In the genomic region with DNA sequence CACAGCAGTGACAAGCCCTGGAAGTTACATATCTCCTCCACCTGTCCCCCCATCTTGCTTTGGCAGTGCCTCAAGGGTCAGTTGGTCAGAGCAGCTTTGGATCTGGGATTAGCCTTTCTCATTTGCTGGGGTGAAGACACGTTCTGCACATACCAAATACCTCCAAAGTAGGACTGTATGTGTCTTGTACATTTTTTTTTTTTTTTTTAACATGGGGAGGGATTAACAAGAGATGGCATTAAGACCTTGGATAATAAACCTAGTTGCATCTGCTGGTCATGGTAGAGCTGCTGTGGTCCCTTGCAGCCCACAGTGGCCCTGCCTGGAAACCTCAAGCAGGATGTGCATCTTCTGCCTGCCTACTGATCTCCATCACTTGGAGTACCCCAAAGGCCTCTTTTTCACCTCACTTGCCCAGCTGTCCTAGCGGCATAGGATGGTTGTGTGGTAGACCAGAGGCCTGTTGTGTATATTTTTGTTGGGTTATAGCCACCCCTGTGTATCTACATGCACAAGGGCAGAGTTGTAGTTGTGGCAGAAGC, we compare ENCODE assay signal across 12 cellular contexts. TPM values are rescaled to one million over a fixed set of nuclear protein-coding genes. Genes with fewer than 3 reads are reported as not detected.
A peak's percentile ranks its signal among the peaks of the same experiment; 100 is the strongest.
DNase-seq lines count a peak whose midpoint lies in the region; ATAC-seq, FAIRE-seq and TF ChIP-seq lines count a peak whose summit lies in the region.
"Had no signal": no experiment of that assay in that cellular context is flagged by ENCODE, and none has a peak within 500 bp of the region (broad histone marks: within the 10 kb centered on the region; RNA-seq: fewer than 3 reads in every experiment).

No MANE protein-coding gene starts in this region.

- peak overlapping the region; percentile 100 for H3K27ac Mint-ChIP-seq in activated T-cell treated with anti-CD3 and anti-CD28 coated beads, Interleukin-2, amount 50 U/mL, for 24 hours
- no peak overlapping the region for H3K27ac Mint-ChIP-seq in activated B cell treated with CpG ODN at 0.5 μM for 24 hours
- H3K27ac Mint-ChIP-seq in stimulated activated naive CD8-positive, alpha-beta T cell treated with anti-CD3 and anti-CD28 coated beads, Interleukin-15, amount 100 ng/mL, for 72 hours, result peak overlapping the region; percentile 86 to 99

- ATAC-seq in activated B cell treated with CpG ODN at 0.5 μM for 24 hours (ENCODE audit: low read depth) (no peak), omental fat pad (ENCODE audit: low FRiP score) (no peak)
- no peak for ATAC-seq in stimulated activated naive CD8-positive, alpha-beta T cell treated with anti-CD3 and anti-CD28 coated beads, Interleukin-15, amount 100 ng/mL, for 72 hours

- H3K36me3 Mint-ChIP-seq in activated T-cell treated with anti-CD3 and anti-CD28 coated beads, Interleukin-2, amount 50 U/mL, for 24 hours (ENCODE audit: low read depth), result peaks cover 77% of the 10 kb centered on the region
- H3K36me3 Mint-ChIP-seq in activated B cell treated with CpG ODN at 0.5 μM for 24 hours (ENCODE audit: low read depth), result peaks cover 62% of the 10 kb centered on the region

- peak overlapping the region; percentile 86 for H3K4me3 Mint-ChIP-seq in activated T-cell treated with anti-CD3 and anti-CD28 coated beads, Interleukin-2, amount 50 U/mL, for 24 hours
- H3K4me3 Mint-ChIP-seq in activated B cell treated with CpG ODN at 0.5 μM for 24 hours, result peak overlapping the region; percentile 94
- H3K4me3 Mint-ChIP-seq in stimulated activated naive CD8-positive, alpha-beta T cell treated with anti-CD3 and anti-CD28 coated beads, Interleukin-15, amount 100 ng/mL, for 72 hours, result peak overlapping the region; percentile 86 to 90

- H3K9me3 Mint-ChIP-seq in activated T-cell treated with anti-CD3 and anti-CD28 coated beads, Interleukin-2, amount 50 U/mL, for 24 hours, result no peaks in the 10 kb centered on the region
- no peaks in the 10 kb centered on the region for H3K9me3 Mint-ChIP-seq in activated B cell treated with CpG ODN at 0.5 μM for 24 hours
- H3K9me3 Mint-ChIP-seq in stimulated activated naive CD8-positive, alpha-beta T cell treated with anti-CD3 and anti-CD28 coated beads, Interleukin-15, amount 100 ng/mL, for 72 hours, result no peaks in the 10 kb centered on the region

- FAIRE-seq in urothelium cell line (lab: Jason Lieb, UNC), result no peak

- TF ChIP-seq CTCF in activated B cell treated with CpG ODN at 0.5 μM for 24 hours (IDR thresholded peaks at IDR 0.05) (no peak), fibroblast of the aortic adventitia (IDR thresholded peaks at IDR 0.05; ENCODE audit: insufficient read depth, low read length) (no peak), omental fat pad (IDR thresholded peaks at IDR 0.05) (no peak)

- peak overlapping the region; percentile 98 for H3K4me3 ChIP-seq in fibroblast of the aortic adventitia (ENCODE audit: low read depth, low read length)

- H3K4me1 Mint-ChIP-seq in activated T-cell treated with anti-CD3 and anti-CD28 coated beads, Interleukin-2, amount 50 U/mL, for 24 hours (ENCODE audit: low read depth), result peaks cover 67% of the 10 kb centered on the region
- peaks cover 62% of the 10 kb centered on the region for H3K4me1 Mint-ChIP-seq in activated B cell treated with CpG ODN at 0.5 μM for 24 hours
- peaks cover 68% of the 10 kb centered on the region for H3K4me1 Mint-ChIP-seq in stimulated activated naive CD8-positive, alpha-beta T cell treated with anti-CD3 and anti-CD28 coated beads, Interleukin-15, amount 100 ng/mL, for 72 hours

- CTCF ChIA-PET in activated B cell treated with CpG ODN at 0.5 μM for 24 hours (lab: Charles Lee), result interaction anchor here (0.7 to 1.9 kb wide), 2 partner anchors 10 to 59 kb away, joined by 3 to 8 read pairs; no protein-coding TSS in a partner anchor

- POLR2A ChIA-PET in activated B cell treated with CpG ODN at 0.5 μM for 24 hours (lab: Charles Lee), result interaction anchor here (0.6 to 3.3 kb wide), 7 partner anchors 10 to 223 kb away, joined by 3 to 15 read pairs (median 4); a partner anchor contains a TSS

- DNase-seq in activated T-cell treated with anti-CD3 and anti-CD28 coated beads, Interleukin-2, amount 50 U/mL, for 24 hours, result peak; percentile 32
- no peak for DNase-seq in activated T-cell treated with anti-CD3 and anti-CD28 coated beads, Interleukin-2, amount 50 U/mL, for 1 hour
- DNase-seq in activated B cell treated with CpG ODN at 0.5 μM for 24 hours (no peak), fibroblast of the aortic adventitia (ENCODE audit: low read depth) (no peak), omental fat pad (ENCODE audit: low spot score) (no peak), NCI-H2171 treated with DMSO at 0.1 percent for 48 hours (lab: John Stamatoyannopoulos, UW) (no peak), urothelium cell line (ENCODE audit: low spot score) (no peak)
- peak in 1 of 2 donors; percentile 39 for DNase-seq in stimulated activated naive CD8-positive, alpha-beta T cell treated with anti-CD3 and anti-CD28 coated beads, Interleukin-15, amount 100 ng/mL, for 72 hours
- DNase-seq: activated CD4-positive, CD25-positive, alpha-beta regulatory T cell treated with anti-CD3 and anti-CD28 coated beads, Interleukin-2, amount 50 U/mL, for 72 hours; NCI-H2107 had no signal

- intact Hi-C loops in activated B cell treated with CpG ODN at 0.5 μM for 24 hours (cut with micrococcal nuclease), result no loop called here

- no peaks in the 10 kb centered on the region for H3K27me3 Mint-ChIP-seq in activated T-cell treated with anti-CD3 and anti-CD28 coated beads, Interleukin-2, amount 50 U/mL, for 24 hours
- no peaks in the 10 kb centered on the region for H3K27me3 Mint-ChIP-seq in activated B cell treated with CpG ODN at 0.5 μM for 24 hours
- H3K27me3 Mint-ChIP-seq in stimulated activated naive CD8-positive, alpha-beta T cell treated with anti-CD3 and anti-CD28 coated beads, Interleukin-15, amount 100 ng/mL, for 72 hours, result no peaks in the 10 kb centered on the region

RNA-seq across cellular contexts. Expression of a gene that starts 2.5 kb away (rescaled TPM):
- total RNA-seq in activated B cell treated with CpG ODN at 0.5 μM for 24 hours (4,196 and 4,853 TPM in 2 replicates), fibroblast of the aortic adventitia (ENCODE audit: low replicate concordance) (827 and 1,080 TPM in 2 replicates), omental fat pad (100 to 1,000 TPM; 559 to 757 (median 617) TPM)

RNA-seq across cellular contexts. Expression of a gene that starts 14.6 kb away (rescaled TPM):
- total RNA-seq in activated B cell treated with CpG ODN at 0.5 μM for 24 hours (889 and 943 TPM in 2 replicates), fibroblast of the aortic adventitia (ENCODE audit: low replicate concordance) (0.09 TPM in 1 of 2 replicates, not detected in the other), omental fat pad (1 to 10 TPM in 1 of 4 donors, under 1 TPM in 1, not detected in 2; 0.72 to 1.8 TPM)

RNA-seq across cellular contexts. Expression of a gene that starts 17.7 kb away (rescaled TPM):
- total RNA-seq in activated B cell treated with CpG ODN at 0.5 μM for 24 hours, result not detected in 2 replicates
- total RNA-seq in fibroblast of the aortic adventitia (ENCODE audit: low replicate concordance), result not detected in 2 replicates
- not detected for total RNA-seq in omental fat pad
- total RNA-seq: dermis microvascular lymphatic vessel endothelial cell, mononuclear cell had no signal

RNA-seq across cellular contexts. Expression of a gene that starts 18.0 kb away (rescaled TPM):
- not detected in 2 replicates for total RNA-seq in activated B cell treated with CpG ODN at 0.5 μM for 24 hours
- not detected in 2 replicates for total RNA-seq in fibroblast of the aortic adventitia (ENCODE audit: low replicate concordance)
- total RNA-seq in omental fat pad, result not detected
- total RNA-seq: dermis microvascular lymphatic vessel endothelial cell, mononuclear cell had no signal

RNA-seq across cellular contexts. Expression of a gene that starts 20.5 kb away (rescaled TPM):
- total RNA-seq in activated B cell treated with CpG ODN at 0.5 μM for 24 hours, result 351 and 418 TPM in 2 replicates
- 26.8 and 57.6 TPM in 2 replicates for total RNA-seq in fibroblast of the aortic adventitia (ENCODE audit: low replicate concordance)
- total RNA-seq in omental fat pad, result 100 to 1,000 TPM in 1 of 4 donors, 10 to 100 TPM in 3; 53.1 to 129 (median 72.0) TPM

Comparison
In these comparisons a context has a peak if more than half of its experiments do, and no peak if none do; other contexts are left out.
1. RNA of a gene that starts 14.6 kb away (total RNA-seq): 889 to 943 TPM in activated B cell treated with CpG ODN at 0.5 μM for 24 hours; 0.72 to 1.8 TPM in omental fat pad and 0.09 TPM in fibroblast of the aortic adventitia; every median in the first group is over 100 times any median in the second.
2. Peak in every context shown above with its lines, with median percentiles within 50 percentile points of each other: H3K4me3 Mint-ChIP-seq.